22 cellular contexts compared by ENCODE assay signal in genomic region chr2:71664161-71664560, GRCh38.
A peak's percentile ranks its signal among the peaks of the same experiment; 100 is the strongest.
DNase-seq lines count a peak whose midpoint lies in the region; ATAC-seq, FAIRE-seq and TF ChIP-seq lines count a peak whose summit lies in the region.
"Had no signal": no experiment of that assay in that cellular context is flagged by ENCODE, and none has a peak within 500 bp of the region (broad histone marks: within the 10 kb centered on the region; RNA-seq: fewer than 3 reads in every experiment).

No MANE protein-coding gene starts in this region.

- TF ChIP-seq CTCF in coronary artery (IDR thresholded peaks at IDR 0.05) (no peak), kidney (IDR thresholded peaks at IDR 0.05; ENCODE audit: borderline replicate concordance, extremely low read depth, insufficient read depth) (no peak), osteocyte (IDR thresholded peaks at IDR 0.05) (no peak), nephron progenitor cell (IDR thresholded peaks at IDR 0.05) (no peak)

- H3K36me3 ChIP-seq in kidney (ENCODE audit: control insufficient read depth in 1 of 2, insufficient read depth in 2 of 2, low read length in 2 of 2), result no peaks in the 10 kb centered on the region
- H3K36me3 ChIP-seq: BE2C had no signal

- no peak for FAIRE-seq in kidney (lab: Jason Lieb, UNC)
- FAIRE-seq: A549, D721Med, GM12892, GM19239 had no signal

- ATAC-seq in sciatic nerve, result no peak
- ATAC-seq: A549; CD8-positive, alpha-beta T cell had no signal

- intact Hi-C loops in kidney (cut with DNase I), result no loop called here
- intact Hi-C loops in sciatic nerve (cut with DNase I), result no loop called here

- peaks cover 0 to under 1% of the 10 kb centered on the region in 2 donors for H3K9me3 ChIP-seq in kidney (ENCODE audit: control insufficient read depth in 1 of 2, low read length in 2 of 2)
- H3K9me3 ChIP-seq: BE2C had no signal

- H3K27ac Mint-ChIP-seq in osteocyte (ENCODE audit: unreplicated experiment) (no peak overlapping the region), nephron progenitor cell (no peak overlapping the region)
- H3K27ac Mint-ChIP-seq: CD8-positive, alpha-beta T cell had no signal

- H3K4me1 ChIP-seq in kidney (ENCODE audit: control insufficient read depth in 1 of 2, insufficient read depth in 1 of 2, low read depth in 1 of 2, low read length in 2 of 2), result no peaks in the 10 kb centered on the region
- H3K4me1 ChIP-seq: A549, BE2C had no signal

- H3K9ac ChIP-seq in kidney (ENCODE audit: low read length in 2 of 2), result no peak overlapping the region

- H3K4me3 Mint-ChIP-seq in osteocyte (ENCODE audit: unreplicated experiment) (no peak overlapping the region), nephron progenitor cell (no peak overlapping the region)
- H3K4me3 Mint-ChIP-seq: CD8-positive, alpha-beta T cell had no signal

- H3K27ac ChIP-seq in coronary artery (no peak overlapping the region), kidney (ENCODE audit: low read depth in 2 of 2, low read length in 2 of 2) (no peak overlapping the region)
- H3K27ac ChIP-seq: A549, C4-2B, HL-60 had no signal

- H3K4me3 ChIP-seq in coronary artery, result no peak overlapping the region
- no peak overlapping the region for H3K4me3 ChIP-seq in kidney (ENCODE audit: low read length in 2 of 2)
- H3K4me3 ChIP-seq: A549 had no signal

- H3K4me1 Mint-ChIP-seq in osteocyte (ENCODE audit: unreplicated experiment) (no peaks in the 10 kb centered on the region), nephron progenitor cell (peaks cover 9% of the 10 kb centered on the region)

- no peaks in the 10 kb centered on the region for H3K9me3 Mint-ChIP-seq in osteocyte (ENCODE audit: unreplicated experiment)
- H3K9me3 Mint-ChIP-seq in nephron progenitor cell, result peaks cover 2% of the 10 kb centered on the region

- DNase-seq in coronary artery (ENCODE audit: low spot score) (peak; percentile 61), kidney (peak; percentile 49), osteocyte (ENCODE audit: extremely low spot score, unreplicated experiment) (peak; percentile 68), sciatic nerve (ENCODE audit: low spot score) (no peak), NCI-H226 (no peak), nephron progenitor cell (no peak)
- DNase-seq in stimulated activated CD4-positive, alpha-beta T cell treated with anti-CD3 and anti-CD28 coated beads, Interleukin-4, amount 100 ng/mL, for 24 hours, result no peak
- DNase-seq: BE2C; CD8-positive, alpha-beta T cell; COR-L47; DMS153; DMS79 treated with DMSO at 0.1 percent for 48 hours; EL; GDM1; GOT3; HCEC 1CT had no signal

- H3K27me3 Mint-ChIP-seq in osteocyte (ENCODE audit: unreplicated experiment), result no peaks in the 10 kb centered on the region
- peaks cover 9% of the 10 kb centered on the region for H3K27me3 Mint-ChIP-seq in nephron progenitor cell (ENCODE audit: low read depth, poor library complexity)

- H3K36me3 Mint-ChIP-seq in osteocyte (ENCODE audit: unreplicated experiment) (peaks cover 27% of the 10 kb centered on the region), nephron progenitor cell (ENCODE audit: low read depth) (peaks cover 3% of the 10 kb centered on the region)

Comparison
In these comparisons a context has a peak if more than half of its experiments do, and no peak if none do; other contexts are left out.
1. DNase-seq: peak in coronary artery (single experiment), kidney (single experiment) and osteocyte (single experiment); none in sciatic nerve (single experiment), stimulated activated CD4-positive, alpha-beta T cell treated with anti-CD3 and anti-CD28 coated beads, Interleukin-4, amount 100 ng/mL, for 24 hours (single experiment), NCI-H226 (single experiment) and nephron progenitor cell (single experiment).